ENCODE assay signal across 1 cellular context in genomic region chr7:123797673-123798526, GRCh38.
TF ChIP-seq lines count a peak whose summit lies in the region.

No MANE protein-coding gene starts in this region.

TF ChIP-seq in K562, 482 proteins besides CTCF, POLR2A, EP300 and RAD21 (continued from another document and continues in another):
- TF ChIP-seq, protein P1, sequence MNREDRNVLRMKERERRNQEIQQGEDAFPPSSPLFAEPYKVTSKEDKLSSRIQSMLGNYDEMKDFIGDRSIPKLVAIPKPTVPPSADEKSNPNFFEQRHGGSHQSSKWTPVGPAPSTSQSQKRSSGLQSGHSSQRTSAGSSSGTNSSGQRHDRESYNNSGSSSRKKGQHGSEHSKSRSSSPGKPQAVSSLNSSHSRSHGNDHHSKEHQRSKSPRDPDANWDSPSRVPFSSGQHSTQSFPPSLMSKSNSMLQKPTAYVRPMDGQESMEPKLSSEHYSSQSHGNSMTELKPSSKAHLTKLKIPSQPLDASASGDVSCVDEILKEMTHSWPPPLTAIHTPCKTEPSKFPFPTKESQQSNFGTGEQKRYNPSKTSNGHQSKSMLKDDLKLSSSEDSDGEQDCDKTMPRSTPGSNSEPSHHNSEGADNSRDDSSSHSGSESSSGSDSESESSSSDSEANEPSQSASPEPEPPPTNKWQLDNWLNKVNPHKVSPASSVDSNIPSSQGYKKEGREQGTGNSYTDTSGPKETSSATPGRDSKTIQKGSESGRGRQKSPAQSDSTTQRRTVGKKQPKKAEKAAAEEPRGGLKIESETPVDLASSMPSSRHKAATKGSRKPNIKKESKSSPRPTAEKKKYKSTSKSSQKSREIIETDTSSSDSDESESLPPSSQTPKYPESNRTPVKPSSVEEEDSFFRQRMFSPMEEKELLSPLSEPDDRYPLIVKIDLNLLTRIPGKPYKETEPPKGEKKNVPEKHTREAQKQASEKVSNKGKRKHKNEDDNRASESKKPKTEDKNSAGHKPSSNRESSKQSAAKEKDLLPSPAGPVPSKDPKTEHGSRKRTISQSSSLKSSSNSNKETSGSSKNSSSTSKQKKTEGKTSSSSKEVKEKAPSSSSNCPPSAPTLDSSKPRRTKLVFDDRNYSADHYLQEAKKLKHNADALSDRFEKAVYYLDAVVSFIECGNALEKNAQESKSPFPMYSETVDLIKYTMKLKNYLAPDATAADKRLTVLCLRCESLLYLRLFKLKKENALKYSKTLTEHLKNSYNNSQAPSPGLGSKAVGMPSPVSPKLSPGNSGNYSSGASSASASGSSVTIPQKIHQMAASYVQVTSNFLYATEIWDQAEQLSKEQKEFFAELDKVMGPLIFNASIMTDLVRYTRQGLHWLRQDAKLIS (CRISPR knock-in tag; IDR thresholded peaks at IDR 0.05), result no peak
- TF ChIP-seq, protein P2, sequence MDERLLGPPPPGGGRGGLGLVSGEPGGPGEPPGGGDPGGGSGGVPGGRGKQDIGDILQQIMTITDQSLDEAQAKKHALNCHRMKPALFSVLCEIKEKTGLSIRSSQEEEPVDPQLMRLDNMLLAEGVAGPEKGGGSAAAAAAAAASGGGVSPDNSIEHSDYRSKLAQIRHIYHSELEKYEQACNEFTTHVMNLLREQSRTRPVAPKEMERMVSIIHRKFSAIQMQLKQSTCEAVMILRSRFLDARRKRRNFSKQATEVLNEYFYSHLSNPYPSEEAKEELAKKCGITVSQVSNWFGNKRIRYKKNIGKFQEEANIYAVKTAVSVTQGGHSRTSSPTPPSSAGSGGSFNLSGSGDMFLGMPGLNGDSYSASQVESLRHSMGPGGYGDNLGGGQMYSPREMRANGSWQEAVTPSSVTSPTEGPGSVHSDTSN (CRISPR knock-in tag; IDR thresholded peaks at IDR 0.05; ENCODE audit: low read depth), result no peak
- TF ChIP-seq, protein P2 (tag; conservative IDR thresholded peaks at IDR 0.05; ENCODE audit: low read depth), result peak; percentile 88
- TF ChIP-seq ZNF140 (CRISPR knock-in tag; IDR thresholded peaks at IDR 0.05) (no peak), POLR2H (tag; IDR thresholded peaks at IDR 0.05; ENCODE audit: low read depth) (peak; percentile 45; the same call in 1 of the 2 replicates), GTF2F1 (IDR thresholded peaks at IDR 0.05; ENCODE audit: low read depth, low read length) (no peak), HNRNPH1 (optimal IDR thresholded peaks at IDR 0.05; ENCODE audit: low read depth, low read length) (no peak), ZNF224 (CRISPR knock-in tag; IDR thresholded peaks at IDR 0.05) (no peak), ESRRA (IDR thresholded peaks at IDR 0.05; ENCODE audit: borderline replicate concordance, low read depth) (peak; percentile 42; the same call in 1 of the 2 replicates), PHB2 (IDR thresholded peaks at IDR 0.05; ENCODE audit: low read depth) (no peak), MEIS2 (IDR thresholded peaks at IDR 0.05; ENCODE audit: partially characterized antibody) (peak; percentile 85), ZNF57 (CRISPR knock-in tag; IDR thresholded peaks at IDR 0.05) (peak; percentile 93), SMARCB1 (IDR thresholded peaks at IDR 0.05; ENCODE audit: insufficient read length, low read depth) (no peak), ZKSCAN8 (CRISPR knock-in tag; IDR thresholded peaks at IDR 0.05) (no peak), ZBTB43 (CRISPR knock-in tag; IDR thresholded peaks at IDR 0.05) (no peak), RBM25 (IDR thresholded peaks at IDR 0.05; ENCODE audit: low read depth, low read length, severe bottlenecking) (no peak), TFE3 (CRISPR knock-in tag; IDR thresholded peaks at IDR 0.05) (no peak), ZBTB49 (CRISPR knock-in tag; IDR thresholded peaks at IDR 0.05; ENCODE audit: borderline replicate concordance) (no peak), CBX5 (IDR thresholded peaks at IDR 0.05; ENCODE audit: borderline replicate concordance, low read depth) (no peak), SREBF1 (IDR thresholded peaks at IDR 0.05; ENCODE audit: borderline replicate concordance, low read depth, low read length) (no peak), TRIM24 (IDR thresholded peaks at IDR 0.05) (no peak; a peak in 1 of 4 replicates), PCBP1 (IDR thresholded peaks at IDR 0.05; ENCODE audit: low read depth, low read length, poor library complexity, severe bottlenecking) (no peak), HNRNPL (IDR thresholded peaks at IDR 0.05; ENCODE audit: low read depth, low read length) (no peak), GABPB2 (CRISPR knock-in tag; conservative IDR thresholded peaks at IDR 0.05) (no peak), CBFA2T3 (IDR thresholded peaks at IDR 0.05) (peak; percentile 38; the same call in 1 of the 2 replicates), MEF2D (tag; conservative IDR thresholded peaks at IDR 0.05; ENCODE audit: low read depth) (no peak), MCM7 (IDR thresholded peaks at IDR 0.05) (no peak), ZNF311 (CRISPR knock-in tag; IDR thresholded peaks at IDR 0.05) (no peak), ZNF197 (CRISPR knock-in tag; IDR thresholded peaks at IDR 0.05; ENCODE audit: low read depth) (no peak), CBX1 (IDR thresholded peaks at IDR 0.05; ENCODE audit: low read depth) (no peak), XRCC5 (IDR thresholded peaks at IDR 0.05; ENCODE audit: low read depth, low read length) (no peak), SMARCA4 (IDR thresholded peaks at IDR 0.05) (0 out of 2 replicates have a peak, but pooled peaks have one; percentile 18), BRF1 (IDR thresholded peaks at IDR 0.05; ENCODE audit: borderline replicate concordance, extremely low read depth, insufficient read length) (no peak), SOX6 (IDR thresholded peaks at IDR 0.05) (peak; percentile 14; the same call in 1 of the 2 replicates), PRMT5 (CRISPR knock-in tag; IDR thresholded peaks at IDR 0.05) (no peak), POU5F1 (IDR thresholded peaks at IDR 0.05; ENCODE audit: borderline replicate concordance, low read depth, low read length, partially characterized antibody) (no peak), TCF15 (CRISPR knock-in tag; IDR thresholded peaks at IDR 0.05) (no peak), NFE2 (IDR thresholded peaks at IDR 0.05; ENCODE audit: low read depth) (peak; percentile 75), HES1 (IDR thresholded peaks at IDR 0.05; ENCODE audit: low read depth) (peak; percentile 35; the same call in 1 of the 2 replicates)
- TF ChIP-seq, protein P3, sequence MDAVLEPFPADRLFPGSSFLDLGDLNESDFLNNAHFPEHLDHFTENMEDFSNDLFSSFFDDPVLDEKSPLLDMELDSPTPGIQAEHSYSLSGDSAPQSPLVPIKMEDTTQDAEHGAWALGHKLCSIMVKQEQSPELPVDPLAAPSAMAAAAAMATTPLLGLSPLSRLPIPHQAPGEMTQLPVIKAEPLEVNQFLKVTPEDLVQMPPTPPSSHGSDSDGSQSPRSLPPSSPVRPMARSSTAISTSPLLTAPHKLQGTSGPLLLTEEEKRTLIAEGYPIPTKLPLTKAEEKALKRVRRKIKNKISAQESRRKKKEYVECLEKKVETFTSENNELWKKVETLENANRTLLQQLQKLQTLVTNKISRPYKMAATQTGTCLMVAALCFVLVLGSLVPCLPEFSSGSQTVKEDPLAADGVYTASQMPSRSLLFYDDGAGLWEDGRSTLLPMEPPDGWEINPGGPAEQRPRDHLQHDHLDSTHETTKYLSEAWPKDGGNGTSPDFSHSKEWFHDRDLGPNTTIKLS (IDR thresholded peaks at IDR 0.05; ENCODE audit: borderline replicate concordance, low read depth), result no peak
- TF ChIP-seq, protein P4, sequence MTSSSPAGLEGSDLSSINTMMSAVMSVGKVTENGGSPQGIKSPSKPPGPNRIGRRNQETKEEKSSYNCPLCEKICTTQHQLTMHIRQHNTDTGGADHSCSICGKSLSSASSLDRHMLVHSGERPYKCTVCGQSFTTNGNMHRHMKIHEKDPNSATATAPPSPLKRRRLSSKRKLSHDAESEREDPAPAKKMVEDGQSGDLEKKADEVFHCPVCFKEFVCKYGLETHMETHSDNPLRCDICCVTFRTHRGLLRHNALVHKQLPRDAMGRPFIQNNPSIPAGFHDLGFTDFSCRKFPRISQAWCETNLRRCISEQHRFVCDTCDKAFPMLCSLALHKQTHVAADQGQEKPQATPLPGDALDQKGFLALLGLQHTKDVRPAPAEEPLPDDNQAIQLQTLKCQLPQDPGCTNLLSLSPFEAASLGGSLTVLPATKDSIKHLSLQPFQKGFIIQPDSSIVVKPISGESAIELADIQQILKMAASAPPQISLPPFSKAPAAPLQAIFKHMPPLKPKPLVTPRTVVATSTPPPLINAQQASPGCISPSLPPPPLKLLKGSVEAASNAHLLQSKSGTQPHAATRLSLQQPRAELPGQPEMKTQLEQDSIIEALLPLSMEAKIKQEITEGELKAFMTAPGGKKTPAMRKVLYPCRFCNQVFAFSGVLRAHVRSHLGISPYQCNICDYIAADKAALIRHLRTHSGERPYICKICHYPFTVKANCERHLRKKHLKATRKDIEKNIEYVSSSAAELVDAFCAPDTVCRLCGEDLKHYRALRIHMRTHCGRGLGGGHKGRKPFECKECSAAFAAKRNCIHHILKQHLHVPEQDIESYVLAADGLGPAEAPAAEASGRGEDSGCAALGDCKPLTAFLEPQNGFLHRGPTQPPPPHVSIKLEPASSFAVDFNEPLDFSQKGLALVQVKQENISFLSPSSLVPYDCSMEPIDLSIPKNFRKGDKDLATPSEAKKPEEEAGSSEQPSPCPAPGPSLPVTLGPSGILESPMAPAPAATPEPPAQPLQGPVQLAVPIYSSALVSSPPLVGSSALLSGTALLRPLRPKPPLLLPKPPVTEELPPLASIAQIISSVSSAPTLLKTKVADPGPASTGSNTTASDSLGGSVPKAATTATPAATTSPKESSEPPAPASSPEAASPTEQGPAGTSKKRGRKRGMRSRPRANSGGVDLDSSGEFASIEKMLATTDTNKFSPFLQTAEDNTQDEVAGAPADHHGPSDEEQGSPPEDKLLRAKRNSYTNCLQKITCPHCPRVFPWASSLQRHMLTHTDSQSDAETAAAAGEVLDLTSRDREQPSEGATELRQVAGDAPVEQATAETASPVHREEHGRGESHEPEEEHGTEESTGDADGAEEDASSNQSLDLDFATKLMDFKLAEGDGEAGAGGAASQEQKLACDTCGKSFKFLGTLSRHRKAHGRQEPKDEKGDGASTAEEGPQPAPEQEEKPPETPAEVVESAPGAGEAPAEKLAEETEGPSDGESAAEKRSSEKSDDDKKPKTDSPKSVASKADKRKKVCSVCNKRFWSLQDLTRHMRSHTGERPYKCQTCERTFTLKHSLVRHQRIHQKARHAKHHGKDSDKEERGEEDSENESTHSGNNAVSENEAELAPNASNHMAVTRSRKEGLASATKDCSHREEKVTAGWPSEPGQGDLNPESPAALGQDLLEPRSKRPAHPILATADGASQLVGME (CRISPR knock-in tag; IDR thresholded peaks at IDR 0.05), result no peak
